ENCODE assay signal across 2 cellular contexts in genomic region chr20:57498425-57499400, GRCh38.
TF ChIP-seq lines count a peak whose summit lies in the region.

No MANE protein-coding gene starts in this region.

TF ChIP-seq in SK-N-SH, 30 proteins besides CTCF, POLR2A, EP300 and RAD21 (continued from another document):
- TF ChIP-seq POLR2AphosphoS5 (IDR thresholded peaks at IDR 0.05; ENCODE audit: low read depth, low read length): no peak
- TF ChIP-seq SMC3 (IDR thresholded peaks at IDR 0.05; ENCODE audit: low read depth, low read length): peak; percentile 31; the same call in 1 of the 2 replicates
- TF ChIP-seq PBX3 (IDR thresholded peaks at IDR 0.05): no peak
- TF ChIP-seq MEF2A (IDR thresholded peaks at IDR 0.05; ENCODE audit: borderline replicate concordance, low read depth): no peak
- TF ChIP-seq NRF1 (IDR thresholded peaks at IDR 0.05; ENCODE audit: low read depth, low read length): no peak
- TF ChIP-seq FOXJ3 (CRISPR knock-in tag; IDR thresholded peaks at IDR 0.05): no peak
- TF ChIP-seq YY1 (IDR thresholded peaks at IDR 0.05; ENCODE audit: low read depth): no peak

TF ChIP-seq in endothelial cell of umbilical vein, 7 proteins besides CTCF, POLR2A, EP300 and RAD21 (continued from another document):
- TF ChIP-seq MAX (IDR thresholded peaks at IDR 0.05; ENCODE audit: insufficient read depth, insufficient read length) (no peak), FOS (IDR thresholded peaks at IDR 0.05; ENCODE audit: borderline replicate concordance, insufficient read depth, low read length) (no peak), MYC (IDR thresholded peaks at IDR 0.05; ENCODE audit: low read depth, low read length) (no peak)
TF ChIP-seq in endothelial cell of umbilical vein: peak in this region for 0.
